In the genomic region with DNA sequence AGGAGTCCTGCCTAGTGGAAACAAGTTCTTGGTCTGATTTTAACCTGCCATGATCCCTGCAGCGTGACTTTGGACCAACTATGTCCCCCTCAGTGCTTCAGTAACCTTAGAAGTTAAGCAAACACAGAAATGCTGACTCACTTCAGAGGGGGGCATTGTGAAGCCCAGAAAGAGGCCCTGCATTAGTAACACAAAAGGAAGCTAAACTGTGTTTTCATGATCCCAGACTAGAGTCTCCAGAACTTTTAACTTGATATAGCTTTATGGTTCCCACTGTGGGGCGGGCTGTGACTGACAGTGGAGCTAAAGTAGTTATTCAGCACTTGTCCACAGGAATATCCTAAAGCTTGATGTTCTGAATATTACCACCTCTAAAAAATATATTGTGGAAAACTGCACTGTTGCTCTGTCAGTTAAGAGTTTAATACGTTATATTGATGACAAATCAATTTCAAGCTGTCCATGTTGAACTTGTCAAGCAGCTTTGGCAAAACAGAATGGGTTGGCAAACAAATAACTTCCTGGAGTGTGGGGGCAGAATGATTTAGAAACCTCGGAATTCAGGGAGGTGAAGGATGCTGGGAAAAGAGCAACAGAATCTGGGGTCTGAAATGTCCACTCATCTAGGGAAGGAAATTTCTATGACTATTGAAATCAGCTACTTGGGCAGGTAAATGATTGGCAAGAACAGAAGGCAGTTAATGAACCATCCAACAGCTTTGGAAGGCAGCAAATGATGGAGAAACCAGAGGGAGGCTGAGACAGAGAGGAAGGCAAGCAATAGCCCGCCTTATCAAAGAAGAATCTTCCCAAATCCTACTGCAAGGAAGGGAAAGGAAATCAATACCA, we compare ENCODE assay signal across 1 cellular context.
A peak's percentile ranks its signal among the peaks of the same experiment; 100 is the strongest.
TF ChIP-seq lines count a peak whose summit lies in the region.

No MANE protein-coding gene starts in this region.

TF ChIP-seq in HepG2, 621 proteins besides CTCF, POLR2A, EP300 and RAD21 (continued from another document):
- peak; percentile 76; the same call in 1 of the 2 replicates for TF ChIP-seq SALL1 (CRISPR knock-in tag; IDR thresholded peaks at IDR 0.05)
- TF ChIP-seq ZNF883 (CRISPR knock-in tag; IDR thresholded peaks at IDR 0.05; ENCODE audit: not compliant biosample characterization) = no peak
- TF ChIP-seq MAFG (CRISPR knock-in tag; IDR thresholded peaks at IDR 0.05) = peak; percentile 98
- peak; percentile 27; the same call in 1 of the 2 replicates for TF ChIP-seq THAP11 (CRISPR knock-in tag; IDR thresholded peaks at IDR 0.05)
- no peak for TF ChIP-seq KLF9 (CRISPR knock-in tag; IDR thresholded peaks at IDR 0.05; ENCODE audit: low read depth)
- 0 out of 2 replicates have a peak, but pooled peaks have one; percentile 8 for TF ChIP-seq BHLHE40 (IDR thresholded peaks at IDR 0.05; ENCODE audit: low read length)
- TF ChIP-seq YEATS2 (CRISPR knock-in tag; IDR thresholded peaks at IDR 0.05; ENCODE audit: borderline replicate concordance) = peak; percentile 46; the same call in 1 of the 2 replicates
- no peak for TF ChIP-seq SMC3 (IDR thresholded peaks at IDR 0.05; ENCODE audit: low read length)
- no peak for TF ChIP-seq SIN3A (IDR thresholded peaks at IDR 0.05; ENCODE audit: borderline replicate concordance, low read depth, low read length)
- no peak for TF ChIP-seq PHB2 (IDR thresholded peaks at IDR 0.05; ENCODE audit: partially characterized antibody)
- TF ChIP-seq AHR (CRISPR knock-in tag; IDR thresholded peaks at IDR 0.05) = no peak
- peak; percentile 97 for TF ChIP-seq SIX1 (CRISPR knock-in tag; IDR thresholded peaks at IDR 0.05; ENCODE audit: borderline replicate concordance)
- TF ChIP-seq POGZ (CRISPR knock-in tag; IDR thresholded peaks at IDR 0.05) = peak; percentile 62; the same call in 1 of the 2 replicates
- TF ChIP-seq, protein P1, sequence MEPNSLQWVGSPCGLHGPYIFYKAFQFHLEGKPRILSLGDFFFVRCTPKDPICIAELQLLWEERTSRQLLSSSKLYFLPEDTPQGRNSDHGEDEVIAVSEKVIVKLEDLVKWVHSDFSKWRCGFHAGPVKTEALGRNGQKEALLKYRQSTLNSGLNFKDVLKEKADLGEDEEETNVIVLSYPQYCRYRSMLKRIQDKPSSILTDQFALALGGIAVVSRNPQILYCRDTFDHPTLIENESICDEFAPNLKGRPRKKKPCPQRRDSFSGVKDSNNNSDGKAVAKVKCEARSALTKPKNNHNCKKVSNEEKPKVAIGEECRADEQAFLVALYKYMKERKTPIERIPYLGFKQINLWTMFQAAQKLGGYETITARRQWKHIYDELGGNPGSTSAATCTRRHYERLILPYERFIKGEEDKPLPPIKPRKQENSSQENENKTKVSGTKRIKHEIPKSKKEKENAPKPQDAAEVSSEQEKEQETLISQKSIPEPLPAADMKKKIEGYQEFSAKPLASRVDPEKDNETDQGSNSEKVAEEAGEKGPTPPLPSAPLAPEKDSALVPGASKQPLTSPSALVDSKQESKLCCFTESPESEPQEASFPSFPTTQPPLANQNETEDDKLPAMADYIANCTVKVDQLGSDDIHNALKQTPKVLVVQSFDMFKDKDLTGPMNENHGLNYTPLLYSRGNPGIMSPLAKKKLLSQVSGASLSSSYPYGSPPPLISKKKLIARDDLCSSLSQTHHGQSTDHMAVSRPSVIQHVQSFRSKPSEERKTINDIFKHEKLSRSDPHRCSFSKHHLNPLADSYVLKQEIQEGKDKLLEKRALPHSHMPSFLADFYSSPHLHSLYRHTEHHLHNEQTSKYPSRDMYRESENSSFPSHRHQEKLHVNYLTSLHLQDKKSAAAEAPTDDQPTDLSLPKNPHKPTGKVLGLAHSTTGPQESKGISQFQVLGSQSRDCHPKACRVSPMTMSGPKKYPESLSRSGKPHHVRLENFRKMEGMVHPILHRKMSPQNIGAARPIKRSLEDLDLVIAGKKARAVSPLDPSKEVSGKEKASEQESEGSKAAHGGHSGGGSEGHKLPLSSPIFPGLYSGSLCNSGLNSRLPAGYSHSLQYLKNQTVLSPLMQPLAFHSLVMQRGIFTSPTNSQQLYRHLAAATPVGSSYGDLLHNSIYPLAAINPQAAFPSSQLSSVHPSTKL (CRISPR knock-in tag; IDR thresholded peaks at IDR 0.05) = peak; percentile 91
- TF ChIP-seq, protein P2, sequence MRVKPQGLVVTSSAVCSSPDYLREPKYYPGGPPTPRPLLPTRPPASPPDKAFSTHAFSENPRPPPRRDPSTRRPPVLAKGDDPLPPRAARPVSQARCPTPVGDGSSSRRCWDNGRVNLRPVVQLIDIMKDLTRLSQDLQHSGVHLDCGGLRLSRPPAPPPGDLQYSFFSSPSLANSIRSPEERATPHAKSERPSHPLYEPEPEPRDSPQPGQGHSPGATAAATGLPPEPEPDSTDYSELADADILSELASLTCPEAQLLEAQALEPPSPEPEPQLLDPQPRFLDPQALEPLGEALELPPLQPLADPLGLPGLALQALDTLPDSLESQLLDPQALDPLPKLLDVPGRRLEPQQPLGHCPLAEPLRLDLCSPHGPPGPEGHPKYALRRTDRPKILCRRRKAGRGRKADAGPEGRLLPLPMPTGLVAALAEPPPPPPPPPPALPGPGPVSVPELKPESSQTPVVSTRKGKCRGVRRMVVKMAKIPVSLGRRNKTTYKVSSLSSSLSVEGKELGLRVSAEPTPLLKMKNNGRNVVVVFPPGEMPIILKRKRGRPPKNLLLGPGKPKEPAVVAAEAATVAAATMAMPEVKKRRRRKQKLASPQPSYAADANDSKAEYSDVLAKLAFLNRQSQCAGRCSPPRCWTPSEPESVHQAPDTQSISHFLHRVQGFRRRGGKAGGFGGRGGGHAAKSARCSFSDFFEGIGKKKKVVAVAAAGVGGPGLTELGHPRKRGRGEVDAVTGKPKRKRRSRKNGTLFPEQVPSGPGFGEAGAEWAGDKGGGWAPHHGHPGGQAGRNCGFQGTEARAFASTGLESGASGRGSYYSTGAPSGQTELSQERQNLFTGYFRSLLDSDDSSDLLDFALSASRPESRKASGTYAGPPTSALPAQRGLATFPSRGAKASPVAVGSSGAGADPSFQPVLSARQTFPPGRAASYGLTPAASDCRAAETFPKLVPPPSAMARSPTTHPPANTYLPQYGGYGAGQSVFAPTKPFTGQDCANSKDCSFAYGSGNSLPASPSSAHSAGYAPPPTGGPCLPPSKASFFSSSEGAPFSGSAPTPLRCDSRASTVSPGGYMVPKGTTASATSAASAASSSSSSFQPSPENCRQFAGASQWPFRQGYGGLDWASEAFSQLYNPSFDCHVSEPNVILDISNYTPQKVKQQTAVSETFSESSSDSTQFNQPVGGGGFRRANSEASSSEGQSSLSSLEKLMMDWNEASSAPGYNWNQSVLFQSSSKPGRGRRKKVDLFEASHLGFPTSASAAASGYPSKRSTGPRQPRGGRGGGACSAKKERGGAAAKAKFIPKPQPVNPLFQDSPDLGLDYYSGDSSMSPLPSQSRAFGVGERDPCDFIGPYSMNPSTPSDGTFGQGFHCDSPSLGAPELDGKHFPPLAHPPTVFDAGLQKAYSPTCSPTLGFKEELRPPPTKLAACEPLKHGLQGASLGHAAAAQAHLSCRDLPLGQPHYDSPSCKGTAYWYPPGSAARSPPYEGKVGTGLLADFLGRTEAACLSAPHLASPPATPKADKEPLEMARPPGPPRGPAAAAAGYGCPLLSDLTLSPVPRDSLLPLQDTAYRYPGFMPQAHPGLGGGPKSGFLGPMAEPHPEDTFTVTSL (CRISPR knock-in tag; IDR thresholded peaks at IDR 0.05; ENCODE audit: borderline replicate concordance) = peak; percentile 86
- peak; percentile 99 for TF ChIP-seq NFE2L2 (IDR thresholded peaks at IDR 0.05; ENCODE audit: low read length)
